ENCODE assay signal across 8 cellular contexts in the genomic region with DNA sequence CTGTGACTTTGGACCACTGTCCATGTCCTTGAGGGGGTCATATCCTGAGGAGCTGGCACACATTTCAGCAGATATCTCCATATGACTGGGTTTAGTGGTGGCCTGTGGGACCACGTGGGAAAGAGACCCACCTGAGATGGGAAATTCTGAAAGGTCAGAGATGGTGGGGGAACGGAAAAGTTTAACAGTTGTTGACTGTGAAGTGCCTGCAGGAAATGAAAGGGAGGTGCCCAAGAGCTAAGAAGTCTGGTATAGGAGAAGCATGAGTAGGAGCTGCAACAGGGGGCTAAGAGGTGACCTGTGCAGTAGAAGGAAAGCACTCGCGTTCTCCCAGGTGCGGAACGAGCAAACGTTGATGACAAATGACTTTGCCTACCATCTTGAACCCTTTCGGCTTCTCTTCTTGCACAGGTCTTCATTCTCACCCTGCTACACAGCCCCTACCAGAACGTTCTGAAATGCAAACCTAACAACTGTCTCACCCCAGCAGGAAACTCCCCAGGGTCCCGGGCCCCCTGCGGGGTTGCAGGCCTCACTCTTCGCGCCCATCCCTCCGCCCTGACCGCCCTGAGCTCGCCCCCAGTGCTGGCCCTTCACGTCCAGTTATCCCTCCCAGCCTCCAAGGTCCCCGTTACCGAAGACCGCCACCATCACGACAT. TPM values are rescaled to one million over a fixed set of nuclear protein-coding genes. Genes with fewer than 3 reads are reported as not detected.
DNase-seq lines count a peak whose midpoint lies in the region; ATAC-seq, FAIRE-seq and TF ChIP-seq lines count a peak whose summit lies in the region.

No MANE protein-coding gene starts in this region.

- peak; percentile 5 for ATAC-seq in GM12878
- ATAC-seq in GM18873 (IDR thresholded peaks at IDR 0.05; ENCODE audit: low FRiP score, unreplicated experiment), result no peak
- no peak for ATAC-seq in GM18858 (IDR thresholded peaks at IDR 0.05; ENCODE audit: unreplicated experiment)

- POLR2A ChIA-PET in GM12878 (lab: Charles Lee), result no interaction called here

- H3K9ac ChIP-seq in GM12878 (ENCODE audit: control insufficient read depth, insufficient read depth, low read length) (peak overlapping the region; percentile 66), mesendoderm (ENCODE audit: low read length) (peak overlapping the region; percentile 83)

- H2AK5ac ChIP-seq in mesendoderm (ENCODE audit: low read length), result peak overlapping the region; percentile 78

- H3K27me3 Mint-ChIP-seq in type B pancreatic cell, result no peaks in the 10 kb centered on the region

- H3K4me1 ChIP-seq in GM12878 (ENCODE audit: control insufficient read depth, insufficient read depth, low read length) (peaks cover 4% of the 10 kb centered on the region), mesendoderm (ENCODE audit: control insufficient read depth, low read depth, low read length) (peaks cover 5% of the 10 kb centered on the region)

- no peaks in the 10 kb centered on the region for H3K4me1 Mint-ChIP-seq in type B pancreatic cell (ENCODE audit: unreplicated experiment)

- no peak for TF ChIP-seq RAD21 in GM12878 (IDR thresholded peaks at IDR 0.05; ENCODE audit: insufficient read depth, low read depth, low read length)

- DNase-seq in activated naive CD4-positive, alpha-beta T cell treated with Interleukin-2 at 50 U/mL for 16 hours, result peak; percentile 21
- DNase-seq in activated naive CD4-positive, alpha-beta T cell treated with anti-CD3 and anti-CD28 coated beads, Interleukin-2, amount 50 U/mL, for 16 hours, result no peak
- DNase-seq in GM12878 (ENCODE audit: low read depth, low spot score) (no peak), mesendoderm (no peak), type B pancreatic cell (ENCODE audit: extremely low spot score, unreplicated experiment) (no peak)
- DNase-seq in effector CD8-positive, alpha-beta T cell (lab: John Stamatoyannopoulos, UW), result no peak

- peaks cover 1% of the 10 kb centered on the region for H3K79me1 ChIP-seq in mesendoderm (ENCODE audit: low read length)

- H3K27me3 ChIP-seq in GM12878 (replicated peaks in 1 of 2; ENCODE audit: control insufficient read depth in 2 of 2, insufficient read depth in 2 of 2, low read length in 1 of 2) (no peaks in the 10 kb centered on the region), mesendoderm (ENCODE audit: insufficient read depth, low read length, poor library complexity) (no peaks in the 10 kb centered on the region)

- TF ChIP-seq EP300 in GM12878 (IDR thresholded peaks at IDR 0.05; ENCODE audit: borderline replicate concordance in 1 of 2, control insufficient read depth in 1 of 2, low read depth in 2 of 2, low read length in 2 of 2), result no peak

- TF ChIP-seq CTCF in GM12878 (IDR thresholded peaks at IDR 0.05 in 2 of 3, conservative IDR thresholded peaks at IDR 0.05 in 1 of 3; ENCODE audit: control insufficient read depth in 2 of 3, extremely low read depth in 1 of 3, insufficient read depth in 1 of 3, low read depth in 3 of 3, low read length in 3 of 3), result no peak
- TF ChIP-seq CTCF in type B pancreatic cell (conservative IDR thresholded peaks at IDR 0.05), result peak; percentile 10

- H4K8ac ChIP-seq in mesendoderm (ENCODE audit: low read depth, low read length), result peak overlapping the region; percentile 17

- no peaks in the 10 kb centered on the region for H3K36me3 Mint-ChIP-seq in type B pancreatic cell

- H3K4ac ChIP-seq in mesendoderm (ENCODE audit: low read depth, low read length), result peak overlapping the region; percentile 46

- H2AFZ ChIP-seq in GM12878 (ENCODE audit: control insufficient read depth, low read depth, low read length), result peak overlapping the region; percentile 84

- no peak for FAIRE-seq in GM12878 (lab: Jason Lieb, UNC)

- in situ Hi-C loops in GM12878 (cut with MboI), result loop anchor here (25.0 kb wide), 1 partner anchor 149 kb away; no protein-coding TSS in a partner anchor

- peak overlapping the region; percentile 94 for H3K4me3 Mint-ChIP-seq in type B pancreatic cell

- H3K56ac ChIP-seq in mesendoderm (ENCODE audit: low read length), result peak overlapping the region; percentile 88

- CTCF ChIA-PET in GM12878 (lab: Yijun Ruan, JAX), result no interaction called here

- H3K18ac ChIP-seq in mesendoderm (ENCODE audit: low read length), result peak overlapping the region; percentile 70

- H3K9me3 ChIP-seq in GM12878 (replicated peaks; ENCODE audit: control insufficient read depth, insufficient read depth, low read length), result no peaks in the 10 kb centered on the region

- H3K9me3 Mint-ChIP-seq in type B pancreatic cell, result no peaks in the 10 kb centered on the region

- H2BK15ac ChIP-seq in mesendoderm (replicated peaks; ENCODE audit: low read depth), result no peak overlapping the region

- H3K79me2 ChIP-seq in GM12878 (ENCODE audit: control insufficient read depth, insufficient read depth, low read length) (no peaks in the 10 kb centered on the region), mesendoderm (ENCODE audit: control insufficient read depth, insufficient read depth, low read length) (no peaks in the 10 kb centered on the region)

- H3K36me3 ChIP-seq in GM12878 (ENCODE audit: control insufficient read depth in 2 of 2, insufficient read depth in 2 of 2, low read length in 1 of 2) (no peaks in the 10 kb centered on the region), mesendoderm (ENCODE audit: control insufficient read depth, insufficient read depth, low read length) (no peaks in the 10 kb centered on the region)

- peak overlapping the region; percentile 91 for H3K4me2 ChIP-seq in GM12878 (ENCODE audit: control insufficient read depth, insufficient read depth)
- H3K4me2 ChIP-seq in mesendoderm (ENCODE audit: low read length), result peak overlapping the region; percentile 84

- H2BK120ac ChIP-seq in mesendoderm (ENCODE audit: low read depth, low read length), result no peak overlapping the region

- RAD21 ChIA-PET in GM12878 (lab: Charles Lee; ENCODE audit: unreplicated experiment), result no interaction called here

- H2BK5ac ChIP-seq in mesendoderm (ENCODE audit: low read length), result no peak overlapping the region

- peak overlapping the region; percentile 85 for H3K27ac Mint-ChIP-seq in type B pancreatic cell

- WGBS in GM12878 (ENCODE audit: insufficient coverage, insufficient replicate concordance, low lambda C conversion rate, missing lambda C conversion rate), result 17% methylated on average over 21 of the region's 21 CpGs
- no CpG with 5 or more reads among the region's 21 CpGs for WGBS in mesendoderm (ENCODE audit: extremely low coverage, insufficient coverage, low lambda C conversion rate)

- BruUV-seq in GM12878 (replicated peaks; lab: Mats Ljungman, UMichigan), result TSS peak; percentile 95

- H4K20me1 ChIP-seq in GM12878 (ENCODE audit: control insufficient read depth, insufficient read depth), result no peaks in the 10 kb centered on the region

- no peak overlapping the region; the same call in 1 of the 2 replicates for H3K27ac ChIP-seq in GM12878 (ENCODE audit: control insufficient read depth, insufficient read depth)
- no peak overlapping the region for H3K27ac ChIP-seq in mesendoderm (ENCODE audit: low read depth, low read length)

- SMC1A ChIA-PET in GM12878 (lab: Charles Lee; ENCODE audit: uncharacterized antibody, unreplicated experiment), result no interaction called here

- peak overlapping the region; percentile 71 for H4K5ac ChIP-seq in mesendoderm (ENCODE audit: low read length)

- intact Hi-C loops in GM12878 (cut with micrococcal nuclease; ENCODE audit: unreplicated experiment), result no loop called here

- H3K4me3 ChIP-seq in GM12878 (peak overlapping the region; percentile 77), mesendoderm (ENCODE audit: low read length) (peak overlapping the region; percentile 72)

- no peak for TF ChIP-seq POLR2A in GM12878 (IDR thresholded peaks at IDR 0.05; ENCODE audit: low read depth, low read length)

- H3K23ac ChIP-seq in mesendoderm (ENCODE audit: low read length), result no peak overlapping the region

RNA-seq across cellular contexts. Expression of a gene that starts 9.8 kb away (rescaled TPM):
- total RNA-seq in GM12878 (2013; cell fraction: nucleolus; rRNA removed), result not detected in 2 replicates
- total RNA-seq in GM12878 (2014; rRNA removed), result not detected in 2 replicates
- not detected in 2 replicates for total RNA-seq in GM12878 (2014; rRNA removed; fragmentation: Illumina TruSeq; extraction: Trizol)
- not detected in 2 replicates for total RNA-seq in GM12878 (2021)
- not detected for polyA plus RNA-seq in GM12878 (2011; ENCODE audit: low read depth)
- not detected in 2 replicates for polyA plus RNA-seq in GM12878 (2011; rRNA removed)
- polyA plus RNA-seq in GM12878 (2011; cell fraction: cytosol; rRNA removed), result not detected in 2 replicates
- polyA plus RNA-seq in GM12878 (2011; cell fraction: nucleus; rRNA removed), result not detected in 2 replicates
- not detected in 2 replicates for polyA plus RNA-seq in GM12878 (2012)
- not detected in 2 replicates for polyA plus RNA-seq in GM12878 (2014; fragmentation: Illumina TruSeq; extraction: Trizol)
- not detected for polyA plus RNA-seq in GM12878 (2014; fragmentation: Nextera tagmentation; extraction: Ambion mirVana)
- not detected in 2 replicates for polyA plus RNA-seq in GM12878 (2014; rRNA removed)
- not detected for polyA plus RNA-seq in GM12878 (2016; fragmentation: Nextera tagmentation; extraction: Ambion mirVana)
- polyA minus RNA-seq in GM12878 (2011; rRNA and poly(A)+ RNA removed), result not detected in 2 replicates
- not detected in 2 replicates for polyA minus RNA-seq in GM12878 (2011; cell fraction: cytosol; rRNA and poly(A)+ RNA removed)
- polyA minus RNA-seq in GM12878 (2011; cell fraction: nucleus; rRNA and poly(A)+ RNA removed), result not detected in 2 replicates
- polyA plus RNA-seq in mesendoderm (2013, experiment 1 of 2), result not detected
- 0.13 TPM for polyA plus RNA-seq in mesendoderm (2013, experiment 2 of 2)
- total RNA-seq in type B pancreatic cell (ENCODE audit: low replicate concordance), result 0.97 and 3.1 TPM in 2 replicates

RNA-seq across cellular contexts. Expression of a gene that starts 47.3 kb away (rescaled TPM):
- total RNA-seq in GM12878 (2013; cell fraction: nucleolus; rRNA removed), result 65.5 and 72.8 TPM in 2 replicates
- total RNA-seq in GM12878 (2014; rRNA removed), result 291 and 315 TPM in 2 replicates
- total RNA-seq in GM12878 (2014; rRNA removed; fragmentation: Illumina TruSeq; extraction: Trizol), result 283 and 310 TPM in 2 replicates
- total RNA-seq in GM12878 (2021), result 372 and 373 TPM in 2 replicates
- polyA plus RNA-seq in GM12878 (2011; ENCODE audit: low read depth), result 97.4 TPM
- polyA plus RNA-seq in GM12878 (2011; rRNA removed), result 262 and 295 TPM in 2 replicates
- polyA plus RNA-seq in GM12878 (2011; cell fraction: cytosol; rRNA removed), result 225 and 283 TPM in 2 replicates
- polyA plus RNA-seq in GM12878 (2011; cell fraction: nucleus; rRNA removed), result 188 and 261 TPM in 2 replicates
- 141 and 169 TPM in 2 replicates for polyA plus RNA-seq in GM12878 (2012)
- 228 and 321 TPM in 2 replicates for polyA plus RNA-seq in GM12878 (2014; fragmentation: Illumina TruSeq; extraction: Trizol)
- polyA plus RNA-seq in GM12878 (2014; fragmentation: Nextera tagmentation; extraction: Ambion mirVana), result 100 to 1,000 TPM; 156 to 158 TPM
- 306 and 313 TPM in 2 replicates for polyA plus RNA-seq in GM12878 (2014; rRNA removed)
- 100 to 1,000 TPM; 274 to 282 TPM for polyA plus RNA-seq in GM12878 (2016; fragmentation: Nextera tagmentation; extraction: Ambion mirVana)
- polyA minus RNA-seq in GM12878 (2011; rRNA and poly(A)+ RNA removed), result 288 and 291 TPM in 2 replicates
- 89.5 and 109 TPM in 2 replicates for polyA minus RNA-seq in GM12878 (2011; cell fraction: cytosol; rRNA and poly(A)+ RNA removed)
- polyA minus RNA-seq in GM12878 (2011; cell fraction: nucleus; rRNA and poly(A)+ RNA removed), result 32.3 and 63.9 TPM in 2 replicates
- polyA plus RNA-seq in mesendoderm (2013, experiment 1 of 2), result 258 TPM
- polyA plus RNA-seq in mesendoderm (2013, experiment 2 of 2), result 258 TPM
- 220 and 287 TPM in 2 replicates for total RNA-seq in type B pancreatic cell (ENCODE audit: low replicate concordance)
